ENCODE assay signal across 8 cellular contexts in the genomic region with DNA sequence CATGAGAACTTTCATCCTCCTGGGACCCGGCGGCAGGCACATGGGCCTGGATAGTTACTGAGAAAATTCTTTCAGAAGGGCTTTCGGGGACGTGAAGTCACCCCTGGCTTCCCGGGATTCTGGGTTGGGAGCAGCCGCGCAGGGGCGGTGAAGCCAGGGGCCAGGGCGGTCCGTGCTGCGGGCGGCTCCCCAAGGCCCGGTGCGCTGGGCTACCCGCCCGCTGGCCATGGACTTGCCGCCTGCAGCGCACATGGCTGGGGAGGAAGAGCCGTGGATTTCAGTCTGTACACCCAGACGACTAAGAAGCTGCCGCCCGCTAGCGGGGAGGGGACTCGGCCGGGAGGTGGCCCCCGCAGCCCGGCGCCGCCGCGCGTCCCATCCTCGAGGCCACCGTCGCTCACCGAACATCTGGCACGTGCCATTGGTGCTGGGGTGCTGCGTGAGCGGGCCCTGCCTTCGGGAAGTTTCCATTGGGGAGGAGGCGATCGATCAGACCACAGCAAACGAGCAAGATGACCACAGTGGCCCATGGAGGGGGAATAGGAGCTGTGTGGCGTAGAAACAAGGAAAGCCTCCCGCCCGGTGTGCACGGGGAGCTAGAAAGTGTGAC.
DNase-seq lines count a peak whose midpoint lies in the region; ATAC-seq, FAIRE-seq and TF ChIP-seq lines count a peak whose summit lies in the region.

No MANE protein-coding gene starts in this region.

- POLR2A ChIA-PET in PC-9 (lab: Charles Lee; ENCODE audit: unreplicated experiment) = no interaction called here

- dilution Hi-C loops in mammary epithelial cell (cut with HindIII; ENCODE audit: low sequenced_read_pairs) = no loop called here

- H3K4me1 Mint-ChIP-seq in stimulated activated memory B cell treated with anti-CD40 and anti-IgM and Interleukin-4, amounts not matched to agents 10 μg/mL and 1 μg/mL and 100 μg/mL, for 72 hours = peaks cover 30% of the 10 kb centered on the region

- in situ Hi-C loops in mammary epithelial cell (cut with MboI; ENCODE audit: low sequenced_read_pairs in 2 of 2) (no loop called here), G401 (cut with HindIII; ENCODE audit: low sequenced_read_pairs) (no loop called here)

- FAIRE-seq in kidney (lab: Jason Lieb, UNC) = no peak

- H3K9ac ChIP-seq in HUES64 (ENCODE audit: low read depth, low read length) = peak overlapping the region; percentile 86
- H3K9ac ChIP-seq in mammary epithelial cell (ENCODE audit: insufficient read depth, low read length) = no peak overlapping the region
- peak overlapping the region in 1 of 2 donors; percentile 53 for H3K9ac ChIP-seq in kidney (ENCODE audit: low read length in 2 of 2)

- H3K4me3 Mint-ChIP-seq in stimulated activated memory B cell treated with anti-CD40 and anti-IgM and Interleukin-4, amounts not matched to agents 10 μg/mL and 1 μg/mL and 100 μg/mL, for 72 hours = peak overlapping the region; percentile 84

- H3K9me3 ChIP-seq in HUES64 (ENCODE audit: insufficient read depth, low read depth, low read length) = no peaks in the 10 kb centered on the region
- H3K9me3 ChIP-seq in mammary epithelial cell (replicated peaks; ENCODE audit: insufficient read depth, low read length) = no peaks in the 10 kb centered on the region
- no peaks in the 10 kb centered on the region for H3K9me3 ChIP-seq in kidney (ENCODE audit: control insufficient read depth in 1 of 2, low read length in 2 of 2)
- no peaks in the 10 kb centered on the region for H3K9me3 ChIP-seq in PC-9 (ENCODE audit: insufficient read depth, low read depth)

- no peak for ATAC-seq in stimulated activated memory B cell treated with anti-CD40 and anti-IgM and Interleukin-4, amounts not matched to agents 10 μg/mL and 1 μg/mL and 100 μg/mL, for 72 hours
- no peak for ATAC-seq in HG02938 (IDR thresholded peaks at IDR 0.05; ENCODE audit: unreplicated experiment)

- peak overlapping the region; percentile 99 for H3K27ac Mint-ChIP-seq in stimulated activated memory B cell treated with anti-CD40 and anti-IgM and Interleukin-4, amounts not matched to agents 10 μg/mL and 1 μg/mL and 100 μg/mL, for 72 hours

- DNase-seq in mammary epithelial cell (no peak), kidney (no peak), PC-9 (no peak), cortex of kidney (lab: John Stamatoyannopoulos, UW) (no peak), G401 (ENCODE audit: low spot score) (no peak)

- H3K9me3 Mint-ChIP-seq in stimulated activated memory B cell treated with anti-CD40 and anti-IgM and Interleukin-4, amounts not matched to agents 10 μg/mL and 1 μg/mL and 100 μg/mL, for 72 hours = no peaks in the 10 kb centered on the region

- H3K36me3 Mint-ChIP-seq in stimulated activated memory B cell treated with anti-CD40 and anti-IgM and Interleukin-4, amounts not matched to agents 10 μg/mL and 1 μg/mL and 100 μg/mL, for 72 hours = peaks cover 25% of the 10 kb centered on the region

- no peak overlapping the region for H3K4me2 ChIP-seq in mammary epithelial cell (ENCODE audit: insufficient read depth, low read depth, low read length)
- H3K4me2 ChIP-seq in PC-9 = no peak overlapping the region

- H3F3A ChIP-seq in PC-9 (ENCODE audit: insufficient read depth, low read depth) = peaks cover 9% of the 10 kb centered on the region; the same call in 1 of the 2 replicates

- H4K20me1 ChIP-seq in mammary epithelial cell (ENCODE audit: insufficient read depth, low read length) (no peaks in the 10 kb centered on the region), PC-9 (ENCODE audit: insufficient read depth) (no peaks in the 10 kb centered on the region)

- H3K4me3 ChIP-seq in HUES64 (ENCODE audit: low read length) = peak overlapping the region; percentile 50
- H3K4me3 ChIP-seq in mammary epithelial cell (replicated peaks in 1 of 3; ENCODE audit: insufficient read depth in 1 of 3, low read depth in 2 of 3, low read length in 3 of 3) = no peak overlapping the region
- H3K4me3 ChIP-seq in kidney (ENCODE audit: low read length in 2 of 2) = peak overlapping the region in 1 of 2 donors; percentile 57
- H3K4me3 ChIP-seq in PC-9 = no peak overlapping the region

- TF ChIP-seq CTCF in mammary epithelial cell (conservative IDR thresholded peaks at IDR 0.05 in 1 of 2, IDR thresholded peaks at IDR 0.05 in 1 of 2; ENCODE audit: extremely low read depth in 1 of 2, insufficient read depth in 1 of 2, low read depth in 1 of 2, low read length in 2 of 2) = no peak
- no peak for TF ChIP-seq CTCF in kidney (IDR thresholded peaks at IDR 0.05; ENCODE audit: borderline replicate concordance, extremely low read depth, insufficient read depth)
- no peak for TF ChIP-seq CTCF in PC-9 (conservative IDR thresholded peaks at IDR 0.05)

- CTCF ChIA-PET in mammary epithelial cell (lab: Charles Lee; ENCODE audit: low non-redundant PET) = no interaction called here
- CTCF ChIA-PET in PC-9 (lab: Charles Lee) = no interaction called here

- H3K79me2 ChIP-seq in mammary epithelial cell (ENCODE audit: insufficient read depth, low read length) = no peaks in the 10 kb centered on the region
- no peaks in the 10 kb centered on the region for H3K79me2 ChIP-seq in PC-9 (ENCODE audit: low read depth)

- H3K9me2 ChIP-seq in PC-9 (ENCODE audit: insufficient read depth) = no peaks in the 10 kb centered on the region

- BruUV-seq in mammary epithelial cell (replicated peaks; lab: Mats Ljungman, UMichigan) = no TSS peak
- BruUV-seq in PC-9 (replicated peaks; lab: Mats Ljungman, UMichigan) = no TSS peak

- peak overlapping the region; percentile 51 for H2AFZ ChIP-seq in mammary epithelial cell (ENCODE audit: low read depth, low read length)
- no peak overlapping the region for H2AFZ ChIP-seq in PC-9

- intact Hi-C loops in mammary epithelial cell (cut with micrococcal nuclease) (no loop called here), kidney (cut with DNase I) (no loop called here), PC-9 (cut with micrococcal nuclease; ENCODE audit: unreplicated experiment) (no loop called here)

- H3K36me3 ChIP-seq in HUES64 (ENCODE audit: insufficient read depth, low read length) (peaks cover 1% of the 10 kb centered on the region; the same call in 1 of the 2 replicates), mammary epithelial cell (ENCODE audit: insufficient read depth, low read length) (no peaks in the 10 kb centered on the region), kidney (ENCODE audit: control insufficient read depth in 1 of 2, insufficient read depth in 2 of 2, low read length in 2 of 2) (peaks cover 0 to 18% of the 10 kb centered on the region in 2 donors), PC-9 (ENCODE audit: low read depth) (no peaks in the 10 kb centered on the region)

- H3K4me1 ChIP-seq in HUES64 (ENCODE audit: insufficient read depth, low read length) (peaks cover 7% of the 10 kb centered on the region; the same call in 1 of the 2 replicates), mammary epithelial cell (ENCODE audit: insufficient read depth, low read length) (peaks cover 22% of the 10 kb centered on the region), kidney (ENCODE audit: control insufficient read depth in 1 of 2, insufficient read depth in 1 of 2, low read depth in 1 of 2, low read length in 2 of 2) (peaks cover 18 to 20% of the 10 kb centered on the region in 2 donors), PC-9 (replicated peaks; ENCODE audit: insufficient read depth) (peaks cover 5% of the 10 kb centered on the region; the same call in 1 of the 2 replicates)

- H3K27me3 Mint-ChIP-seq in stimulated activated memory B cell treated with anti-CD40 and anti-IgM and Interleukin-4, amounts not matched to agents 10 μg/mL and 1 μg/mL and 100 μg/mL, for 72 hours = no peaks in the 10 kb centered on the region

- H3K27ac ChIP-seq in HUES64 (ENCODE audit: low read depth, low read length) = peak overlapping the region; percentile 76
- H3K27ac ChIP-seq in mammary epithelial cell (ENCODE audit: insufficient read depth, low read depth, low read length) = no peak overlapping the region
- H3K27ac ChIP-seq in kidney (ENCODE audit: low read depth in 2 of 2, low read length in 2 of 2) = peak overlapping the region; percentile 76 to 78
- no peak overlapping the region for H3K27ac ChIP-seq in PC-9

- WGBS in HUES64 = 87% methylated on average over 47 of the region's 47 CpGs
- over 99% methylated on average over 24 of the region's 47 CpGs for WGBS in mammary epithelial cell (ENCODE audit: low coverage, missing lambda C conversion rate)

- H3K27me3 ChIP-seq in HUES64 (ENCODE audit: insufficient read depth, low read length) (0 out of 2 replicates have a peak, but pooled peaks cover 3% of the 10 kb centered on the region), mammary epithelial cell (ENCODE audit: insufficient read depth, low read length) (no peaks in the 10 kb centered on the region), PC-9 (ENCODE audit: insufficient read depth, low read depth) (no peaks in the 10 kb centered on the region)

Comparison
In these comparisons a context has a peak if more than half of its experiments do, and no peak if none do; other contexts are left out.
1. H3K27ac ChIP-seq: peak in HUES64 (single experiment) and kidney (2 of 2); none in mammary epithelial cell (single experiment) and PC-9 (single experiment).